Comparison of ENCODE assay signal across 1 cellular context in the genomic region with DNA sequence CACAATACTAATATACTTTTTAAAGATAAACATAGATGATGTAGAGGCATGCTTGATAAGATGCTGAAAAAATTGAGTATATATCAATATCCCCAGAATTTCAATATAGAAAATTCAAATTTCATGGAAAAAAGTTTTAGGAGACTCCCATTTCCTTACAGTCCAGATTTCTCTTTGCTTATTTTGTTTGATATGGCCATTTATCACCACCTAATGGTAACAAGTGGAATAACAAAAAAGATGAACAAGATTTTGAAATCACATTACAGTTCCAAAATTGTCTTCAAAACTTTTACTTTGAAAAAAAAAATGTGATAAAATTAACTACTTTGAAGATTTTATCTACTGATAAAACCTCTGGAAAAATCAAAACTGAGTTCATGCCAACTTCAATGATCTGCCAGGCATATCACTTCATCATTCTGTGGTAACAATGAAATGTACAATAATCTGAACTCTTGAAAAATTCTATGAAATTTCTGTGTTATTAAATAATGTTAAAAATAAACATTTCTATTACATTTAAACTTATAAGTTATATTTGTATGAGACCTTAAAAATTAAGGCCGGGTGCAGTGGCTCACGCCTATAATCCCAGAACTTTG.
TF ChIP-seq lines count a peak whose summit lies in the region.

No MANE protein-coding gene starts in this region.

TF ChIP-seq in endothelial cell of umbilical vein, 7 proteins besides CTCF, POLR2A, EP300 and RAD21 (continued from another document):
- TF ChIP-seq, protein P1, sequence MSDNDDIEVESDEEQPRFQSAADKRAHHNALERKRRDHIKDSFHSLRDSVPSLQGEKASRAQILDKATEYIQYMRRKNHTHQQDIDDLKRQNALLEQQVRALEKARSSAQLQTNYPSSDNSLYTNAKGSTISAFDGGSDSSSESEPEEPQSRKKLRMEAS (IDR thresholded peaks at IDR 0.05; ENCODE audit: insufficient read depth, insufficient read length), result no peak
- TF ChIP-seq EZH2 (IDR thresholded peaks at IDR 0.05; ENCODE audit: borderline replicate concordance, low read depth, low read length, severe bottlenecking) (no peak), MYC (IDR thresholded peaks at IDR 0.05; ENCODE audit: low read depth, low read length) (no peak), FOS (IDR thresholded peaks at IDR 0.05; ENCODE audit: borderline replicate concordance, insufficient read depth, low read length) (no peak), GATA2 (IDR thresholded peaks at IDR 0.05; ENCODE audit: insufficient read depth, insufficient read length, low read depth, low read length) (no peak), POLR2AphosphoS5 (IDR thresholded peaks at IDR 0.05; ENCODE audit: insufficient read depth, low read depth, low read length) (no peak)
